Comparison of ENCODE assay signal across 10 cellular contexts in genomic region chr12:64757778-64758177, GRCh38. TPM values are rescaled to one million over a fixed set of nuclear protein-coding genes. Genes with fewer than 3 reads are reported as not detected.
DNase-seq lines count a peak whose midpoint lies in the region; ATAC-seq, FAIRE-seq and TF ChIP-seq lines count a peak whose summit lies in the region.
"Had no signal": no experiment of that assay in that cellular context is flagged by ENCODE, and none has a peak within 500 bp of the region (broad histone marks: within the 10 kb centered on the region; RNA-seq: fewer than 3 reads in every experiment).

No MANE protein-coding gene starts in this region.

- H3K4me1 ChIP-seq in H9 (ENCODE audit: insufficient read depth, low read length) (no peaks in the 10 kb centered on the region), Peyer's patch (peaks cover 0 to 28% (median 0%) of the 10 kb centered on the region in 4 donors), esophagus squamous epithelium (peaks cover 4 to 51% (median 9%) of the 10 kb centered on the region in 3 donors), small intestine (ENCODE audit: control insufficient read depth in 2 of 2, insufficient read depth in 1 of 2, low read depth in 1 of 2, low read length in 1 of 2) (peaks cover 0 to 11% of the 10 kb centered on the region in 2 donors)

- TF ChIP-seq POLR2A in Peyer's patch (IDR thresholded peaks at IDR 0.05) = no peak
- TF ChIP-seq POLR2A in esophagus squamous epithelium (IDR thresholded peaks at IDR 0.05) = no peak

- TF ChIP-seq CTCF in H9 (conservative IDR thresholded peaks at IDR 0.05) = no peak
- no peak for TF ChIP-seq CTCF in Peyer's patch (IDR thresholded peaks at IDR 0.05)
- no peak for TF ChIP-seq CTCF in esophagus squamous epithelium (IDR thresholded peaks at IDR 0.05)

- H3K14ac ChIP-seq in H9 (ENCODE audit: insufficient read depth, low read length) = no peak overlapping the region

- H3K27ac ChIP-seq in H9 (ENCODE audit: insufficient read length, low read depth, low read length) (no peak overlapping the region), Peyer's patch (peak overlapping the region; percentile 1 to 61 (median 49)), esophagus squamous epithelium (peak overlapping the region in 3 of 4 donors; percentile 4 to 31 (median 7)), small intestine (ENCODE audit: low read depth in 1 of 2, low read length in 1 of 2) (peak overlapping the region in 1 of 2 donors; percentile 58)

- no peak overlapping the region for H3T11ph ChIP-seq in H9 (ENCODE audit: low read length)

- H2BK120ac ChIP-seq in H9 (ENCODE audit: low read depth, low read length, poor library complexity, severe bottlenecking) = no peak overlapping the region

- no peak overlapping the region for H3K18ac ChIP-seq in H9 (ENCODE audit: insufficient read length, low read depth, low read length)

- no peak overlapping the region for H2BK15ac ChIP-seq in H9 (ENCODE audit: low read depth, low read length)

- no peak for DNase-seq in H9
- no peak for DNase-seq in Peyer's patch
- DNase-seq in esophagus squamous epithelium (lab: John Stamatoyannopoulos, UW) = no peak
- peak; percentile 32 for DNase-seq in small intestine
- no peak for DNase-seq in cerebellum (ENCODE audit: low spot score)
- DNase-seq: NCI-H1930; stimulated activated CD4-positive, alpha-beta T cell treated with anti-CD3 and anti-CD28 coated beads, Interleukin-4, amount 100 ng/mL, for 4 hours had no signal

- no peak for FAIRE-seq in small intestine (lab: Jason Lieb, UNC)

- H2BK12ac ChIP-seq in H9 (ENCODE audit: insufficient read length, low read depth, low read length) = no peak overlapping the region

- no CpG with 5 or more reads among the region's 3 CpGs for WGBS in H9 (ENCODE audit: extremely low coverage, insufficient read length, low lambda C conversion rate)
- 59 to 64% methylated on average over 3 of the region's 3 CpGs for WGBS in esophagus squamous epithelium, 2 donors
- 26 to 43% (median 41%) methylated on average over 3 of the region's 3 CpGs for WGBS in small intestine, 3 donors

- H3K36me3 Mint-ChIP-seq in H9 (ENCODE audit: insufficient read depth in 1 of 3, low read depth in 3 of 3) = peaks cover 0 to 4% (median 0%) of the 10 kb centered on the region in 3 experiments; a peak in 1 of 7 replicates

- H3K4ac ChIP-seq in H9 (ENCODE audit: low read depth, low read length) = no peak overlapping the region

- no peaks in the 10 kb centered on the region for H3K27me3 ChIP-seq in H9 (ENCODE audit: insufficient read depth, low read length)
- no peaks in the 10 kb centered on the region for H3K27me3 ChIP-seq in Peyer's patch
- H3K27me3 ChIP-seq in esophagus squamous epithelium = no peaks in the 10 kb centered on the region
- no peaks in the 10 kb centered on the region for H3K27me3 ChIP-seq in small intestine (ENCODE audit: control insufficient read depth in 2 of 2, insufficient read depth in 2 of 2, low read length in 2 of 2)

- H3K23me2 ChIP-seq in H9 (ENCODE audit: insufficient read length, low read depth, low read length, poor library complexity, severe bottlenecking) = peaks cover 8% of the 10 kb centered on the region

- intact Hi-C loops in esophagus squamous epithelium (cut with DNase I) = no loop called here

- no peak overlapping the region for H4K91ac ChIP-seq in H9 (ENCODE audit: insufficient read length, low read depth, low read length)

- H2AFZ ChIP-seq in H9 (ENCODE audit: low read length) = no peak overlapping the region

- H3K56ac ChIP-seq in H9 (ENCODE audit: insufficient read length, low read depth, low read length) = no peak overlapping the region

- no peak overlapping the region for H4K8ac ChIP-seq in H9 (replicated peaks; ENCODE audit: insufficient read length, low read depth, low read length)

- no peak overlapping the region for H4K5ac ChIP-seq in H9 (ENCODE audit: insufficient read length, low read depth, low read length)

- no peak overlapping the region for H2AK5ac ChIP-seq in H9 (ENCODE audit: insufficient read length, low read length)

- no peak overlapping the region for H3K23ac ChIP-seq in H9 (ENCODE audit: insufficient read length, low read depth, low read length)

- H2BK5ac ChIP-seq in H9 (ENCODE audit: insufficient read length, low read length) = no peak overlapping the region

- no peak overlapping the region; a peak in 1 of 7 replicates for H3K27ac Mint-ChIP-seq in H9

- peaks cover 0 to 4% (median 0%) of the 10 kb centered on the region in 3 donors for H3K36me3 ChIP-seq in Peyer's patch
- peaks cover 0 to 11% (median 0%) of the 10 kb centered on the region in 3 donors for H3K36me3 ChIP-seq in esophagus squamous epithelium
- H3K36me3 ChIP-seq in small intestine (ENCODE audit: control insufficient read depth in 2 of 2, insufficient read depth in 2 of 2, low read length in 2 of 2) = no peaks in the 10 kb centered on the region

- no peak for ATAC-seq in GM18907 (IDR thresholded peaks at IDR 0.05; ENCODE audit: unreplicated experiment)
- no peak for ATAC-seq in HG02642 (IDR thresholded peaks at IDR 0.05; ENCODE audit: poor library complexity, unreplicated experiment)
- ATAC-seq: left lobe of liver had no signal

- no peak overlapping the region for H3K4me3 ChIP-seq in Peyer's patch
- peak overlapping the region in 1 of 4 donors; percentile 74 for H3K4me3 ChIP-seq in esophagus squamous epithelium
- H3K4me3 ChIP-seq in small intestine (ENCODE audit: low read depth in 1 of 2, low read length in 2 of 2) = no peak overlapping the region

- H3K27me3 Mint-ChIP-seq in H9 (ENCODE audit: low read depth) = no peaks in the 10 kb centered on the region

- H4K20me1 ChIP-seq in H9 (ENCODE audit: control insufficient read depth, insufficient read depth, insufficient read length) = no peaks in the 10 kb centered on the region

- no peak overlapping the region for H3K4me2 ChIP-seq in H9 (ENCODE audit: insufficient read depth, insufficient read length, low read length)

- no peak overlapping the region for H3K9ac ChIP-seq in H9 (ENCODE audit: extremely low read depth, insufficient read length, low read length)

- no peaks in the 10 kb centered on the region for H3K9me3 ChIP-seq in H9 (ENCODE audit: control insufficient read depth, low read depth, low read length)
- H3K9me3 ChIP-seq in Peyer's patch = no peaks in the 10 kb centered on the region
- H3K9me3 ChIP-seq in esophagus squamous epithelium = no peaks in the 10 kb centered on the region
- no peaks in the 10 kb centered on the region for H3K9me3 ChIP-seq in small intestine (ENCODE audit: control insufficient read depth, low read depth)

- H3K4me3 Mint-ChIP-seq in H9 = peak overlapping the region; percentile 84 to 89

- H3K79me2 ChIP-seq in H9 (ENCODE audit: insufficient read depth, low read length) = peaks cover 1% of the 10 kb centered on the region; the same call in 1 of the 2 replicates

- no peaks in the 10 kb centered on the region; a peak in 1 of 5 replicates for H3K9me3 Mint-ChIP-seq in H9

- H3K4me1 Mint-ChIP-seq in H9 = peaks cover 12% of the 10 kb centered on the region in 2 experiments

- H2BK20ac ChIP-seq in H9 (ENCODE audit: low read depth, low read length, poor library complexity, severe bottlenecking) = no peak overlapping the region

- no peaks in the 10 kb centered on the region for H3K79me1 ChIP-seq in H9 (ENCODE audit: insufficient read depth, low read depth, low read length, poor library complexity, severe bottlenecking)

RNA-seq across cellular contexts. Expression of gene GNS, which starts 1.4 kb away (rescaled TPM):
- total RNA-seq in H9 (2021) (21.6 and 26.0 TPM in 2 replicates), Peyer's patch (100 to 1,000 TPM in 2 of 4 donors, 10 to 100 TPM in 2; 19.8 to 146 (median 102) TPM), esophagus squamous epithelium (10 to 100 TPM; 18.9 to 55.5 (median 35.5) TPM), cerebellum (49.3 TPM)
- 10 to 100 TPM in 1 of 3 donors, 1 to 10 TPM in 2; 8.3 to 38.2 (median 9.7) TPM for polyA plus RNA-seq in small intestine
